Comparison of ENCODE assay signal across 16 cellular contexts in genomic region chr4:38385286-38386010, GRCh38.
A peak's percentile ranks its signal among the peaks of the same experiment; 100 is the strongest.
DNase-seq lines count a peak whose midpoint lies in the region; ATAC-seq, FAIRE-seq and TF ChIP-seq lines count a peak whose summit lies in the region.
"Had no signal": no experiment of that assay in that cellular context is flagged by ENCODE, and none has a peak within 500 bp of the region (broad histone marks: within the 10 kb centered on the region; RNA-seq: fewer than 3 reads in every experiment).

No MANE protein-coding gene starts in this region.

- H3K9me3 ChIP-seq in ascending aorta: no peaks in the 10 kb centered on the region
- no peaks in the 10 kb centered on the region for H3K9me3 ChIP-seq in kidney (ENCODE audit: control insufficient read depth in 1 of 2, low read length in 2 of 2)

- intact Hi-C loops in ascending aorta (cut with DNase I) (no loop called here), kidney (cut with DNase I) (no loop called here)

- H3K4me1 ChIP-seq in ascending aorta (peaks cover 9 to 27% of the 10 kb centered on the region in 2 donors), kidney (ENCODE audit: control insufficient read depth in 1 of 2, insufficient read depth in 1 of 2, low read depth in 1 of 2, low read length in 2 of 2) (peaks cover 30 to 45% of the 10 kb centered on the region in 2 donors)

- H3K9ac ChIP-seq in kidney (ENCODE audit: low read length in 2 of 2): no peak overlapping the region

- peak overlapping the region; percentile 35 to 56 for H3K27ac ChIP-seq in ascending aorta
- peak overlapping the region; percentile 11 to 87 for H3K27ac ChIP-seq in kidney (ENCODE audit: low read depth in 2 of 2, low read length in 2 of 2)
- peak overlapping the region in 11 of 21 experiments; percentile 13 to 69 (median 34) for H3K27ac ChIP-seq in skin epidermis
- H3K27ac ChIP-seq: brain microvascular endothelial cell had no signal

- H3K36me3 ChIP-seq in ascending aorta (no peaks in the 10 kb centered on the region), kidney (ENCODE audit: control insufficient read depth in 1 of 2, insufficient read depth in 2 of 2, low read length in 2 of 2) (no peaks in the 10 kb centered on the region)
- H3K36me3 ChIP-seq: brain microvascular endothelial cell had no signal

- ATAC-seq in HG02885 (IDR thresholded peaks at IDR 0.05; ENCODE audit: poor library complexity, unreplicated experiment): no peak

- no peak for TF ChIP-seq CTCF in ascending aorta (IDR thresholded peaks at IDR 0.05)
- TF ChIP-seq CTCF in kidney (IDR thresholded peaks at IDR 0.05; ENCODE audit: borderline replicate concordance, extremely low read depth, insufficient read depth): no peak

- peak in 40 of 76 experiments; percentile 1 to 73 (median 23) for DNase-seq in HUDEP-2 (lab: John Stamatoyannopoulos, UW; ENCODE audit: unreplicated experiment in 76 of 76)
- no peak for DNase-seq in ascending aorta (ENCODE audit: low spot score in 2 of 2)
- DNase-seq in kidney: no peak
- no peak for DNase-seq in SHP77 treated with DMSO at 0.1 percent for 48 hours (lab: John Stamatoyannopoulos, UW)
- DNase-seq in cerebellum (ENCODE audit: low spot score): no peak
- DNase-seq in activated gamma-delta T cell (lab: John Stamatoyannopoulos, UW): no peak
- DNase-seq: activated B cell treated with CpG ODN at 0.5 μM for 24 hours; activated T-cell treated with anti-CD3 and anti-CD28 coated beads, Interleukin-2, amount 50 U/mL, for 48 hours; brain microvascular endothelial cell; CD4-positive, alpha-beta T cell; MM.1S; nucleus accumbens; stimulated activated CD4-positive, alpha-beta T cell treated with anti-CD3 and anti-CD28 coated beads, Interleukin-1b, Interleukin-23, amount 100 ng/mL, for 48 hours had no signal

- H3K27me3 ChIP-seq in ascending aorta: no peaks in the 10 kb centered on the region
- H3K27me3 ChIP-seq: brain microvascular endothelial cell had no signal

- FAIRE-seq in kidney (lab: Jason Lieb, UNC): no peak
- FAIRE-seq: islet of Langerhans had no signal

- H3K4me3 ChIP-seq in ascending aorta: no peak overlapping the region
- H3K4me3 ChIP-seq in kidney (ENCODE audit: low read length in 2 of 2): no peak overlapping the region
- no peak overlapping the region for H3K4me3 ChIP-seq in skin epidermis

Comparison
In these comparisons a context has a peak if more than half of its experiments do, and no peak if none do; other contexts are left out.
1. DNase-seq: peak in HUDEP-2 (40 of 76); none in ascending aorta (0 of 2), kidney (single experiment), SHP77 treated with DMSO at 0.1 percent for 48 hours (single experiment), cerebellum (single experiment) and activated gamma-delta T cell (single experiment).
2. Peak in every context shown above with its lines, with median percentiles within 50 percentile points of each other: H3K27ac ChIP-seq.